ENCODE assay signal across 8 cellular contexts in the genomic region with DNA sequence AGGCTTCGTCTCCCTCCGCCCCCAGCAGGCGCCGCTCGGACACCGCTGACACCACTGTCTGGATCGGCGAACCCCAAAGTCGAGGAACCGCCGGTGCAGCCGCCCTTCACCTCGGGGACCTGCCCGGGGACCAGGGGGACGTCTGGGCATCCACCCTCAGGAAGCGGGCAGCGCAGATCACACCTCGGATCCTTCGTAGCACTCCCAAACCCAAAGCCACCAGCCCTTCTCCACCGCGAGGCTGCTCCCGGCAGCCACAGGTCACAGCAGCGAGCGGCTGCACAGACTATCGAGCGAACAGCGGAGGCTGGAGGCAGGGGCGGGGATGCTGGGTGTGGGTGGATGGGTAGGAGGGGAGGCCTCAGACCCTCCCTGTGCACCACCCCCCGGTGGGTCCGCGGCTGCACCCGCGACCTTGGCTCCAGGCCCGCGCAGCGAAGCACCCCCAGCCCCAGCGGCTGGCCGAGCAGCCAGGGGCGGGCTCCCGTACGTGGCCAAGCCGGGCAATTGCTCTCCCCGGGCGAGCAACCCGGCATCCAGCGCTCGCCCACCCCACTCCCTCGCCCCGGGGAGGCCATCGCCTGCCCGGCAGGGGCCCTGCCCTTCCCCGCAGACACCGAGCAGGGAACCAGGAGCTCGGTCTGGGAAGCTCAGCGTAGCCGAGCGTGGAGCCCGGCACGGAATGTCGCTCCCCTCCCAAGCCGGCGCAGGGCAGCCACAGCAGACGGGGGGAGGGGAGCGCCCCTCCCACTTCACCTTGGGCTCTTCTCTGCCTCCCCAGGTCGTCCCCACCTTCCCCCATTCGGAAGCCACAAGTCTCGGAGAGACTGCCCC. TPM values are rescaled to one million over a fixed set of nuclear protein-coding genes. Genes with fewer than 3 reads are reported as not detected.
A peak's percentile ranks its signal among the peaks of the same experiment; 100 is the strongest.
DNase-seq lines count a peak whose midpoint lies in the region; ATAC-seq, FAIRE-seq and TF ChIP-seq lines count a peak whose summit lies in the region.

No MANE protein-coding gene starts in this region.

- no peak for TF ChIP-seq CTCF in uterus (IDR thresholded peaks at IDR 0.05)

- DNase-seq in AG08396 (ENCODE audit: low spot score) (peak; percentile 46), HTR-8/SVneo (ENCODE audit: insufficient read length, low spot score) (no peak), epithelial cell of prostate (ENCODE audit: low read depth, low spot score) (no peak), naive B cell (peak; percentile 42), uterus (no peak), NOMO-1 (lab: John Stamatoyannopoulos, UW; ENCODE audit: unreplicated experiment in 2 of 2) (no peak), cortex of kidney (lab: John Stamatoyannopoulos, UW) (no peak)
- DNase-seq in activated CD4-positive, alpha-beta T cell treated with anti-CD3 and anti-CD28 coated beads for 4 hours: peak; percentile 16 to 19

- H3K9me3 ChIP-seq in uterus: no peaks in the 10 kb centered on the region

- H3K4me3 Mint-ChIP-seq in naive B cell: peak overlapping the region; percentile 88 to 98 (median 97)

- peak; percentile 84 for FAIRE-seq in HTR-8/SVneo (lab: Jason Lieb, UNC)

- H3K4me3 ChIP-seq in uterus: peak overlapping the region; percentile 16 to 27

- H3K4me1 Mint-ChIP-seq in naive B cell: peaks cover 28 to 49% (median 42%) of the 10 kb centered on the region in 3 donors

- no peaks in the 10 kb centered on the region for H3K36me3 ChIP-seq in uterus

- peaks cover 0 to 11% of the 10 kb centered on the region in 2 donors for H3K4me1 ChIP-seq in uterus

- peaks cover 0 to 8% (median 0%) of the 10 kb centered on the region in 3 donors for H3K27me3 Mint-ChIP-seq in naive B cell

- peak; percentile 46 to 49 for ATAC-seq in naive B cell (ENCODE audit: low read depth in 2 of 2)

- H3K36me3 Mint-ChIP-seq in naive B cell: no peaks in the 10 kb centered on the region

- TF ChIP-seq POLR2A in uterus (IDR thresholded peaks at IDR 0.05): no peak

- intact Hi-C loops in uterus (cut with DNase I; ENCODE audit: low total_unique reads): no loop called here

- H3K27ac ChIP-seq in epithelial cell of prostate (peak overlapping the region; percentile 3), uterus (no peak overlapping the region)

- H3K9me3 Mint-ChIP-seq in naive B cell: no peaks in the 10 kb centered on the region

- H3K27me3 ChIP-seq in uterus: peaks cover 0 to 4% of the 10 kb centered on the region in 2 donors

- peak overlapping the region in 3 of 6 donors; percentile 73 to 84 (median 80) for H3K27ac Mint-ChIP-seq in naive B cell

RNA-seq across cellular contexts. Expression of gene SDK2, which starts 1.0 kb away (rescaled TPM):
- polyA plus RNA-seq in naive B cell (ENCODE audit: low read depth in 6 of 6): 1 to 10 TPM in 5 of 6 donors, under 1 TPM in 1; 0.10 to 6.3 (median 1.6) TPM
- total RNA-seq in uterus: 1 to 10 TPM in 2 of 4 donors, not detected in 2; 1.1 to 5.0 TPM

Comparison
In these comparisons a context has a peak if more than half of its experiments do, and no peak if none do; other contexts are left out.
1. DNase-seq: peak in AG08396 (single experiment), activated CD4-positive, alpha-beta T cell treated with anti-CD3 and anti-CD28 coated beads for 4 hours (2 of 2) and naive B cell (single experiment); none in HTR-8/SVneo (single experiment), epithelial cell of prostate (single experiment), uterus (0 of 2), NOMO-1 (0 of 2) and cortex of kidney (single experiment).